Comparison of ENCODE assay signal across 8 cellular contexts in genomic region chr3:112990672-112991602, GRCh38. TPM values are rescaled to one million over a fixed set of nuclear protein-coding genes. Genes with fewer than 3 reads are reported as not detected.
DNase-seq lines count a peak whose midpoint lies in the region; ATAC-seq and TF ChIP-seq lines count a peak whose summit lies in the region.

TSS of gene GTPBP8 (plus strand) at chr3:112990984. CDS start at chr3:112991000, 16 bp downstream.

- peak; percentile 80 to 91 (median 87) for ATAC-seq in natural killer cell

- intact Hi-C loops in activated T-helper 2 cell treated with anti-CD3 and anti-CD28 coated beads, Interferon-gamma antibody, Interleukin-2, Interleukin-4, amounts not matched to agents 10 μg/mL and 5 μg/mL and 100 μg/mL, durations not matched to agents 14 hours and 24 hours and 36 hours (cut with micrococcal nuclease), result loop anchor here (1.0 to 5.0 kb wide), 4 partner anchors 14 to 254 kb away; partner anchors contain the start of gene CD200R1
- intact Hi-C loops in natural killer cell (cut with micrococcal nuclease), result loop anchor here (1.0 kb wide), 4 partner anchors 28 to 429 kb away; partner anchors contain the start of gene SLC35A5

- no peaks in the 10 kb centered on the region for H3K27me3 Mint-ChIP-seq in activated T-helper 2 cell treated with anti-CD3 and anti-CD28 coated beads, Interferon-gamma antibody, Interleukin-2, Interleukin-4, amounts not matched to agents 10 μg/mL and 5 μg/mL and 100 μg/mL, durations not matched to agents 14 hours and 24 hours and 36 hours (ENCODE audit: low read depth)
- no peaks in the 10 kb centered on the region for H3K27me3 Mint-ChIP-seq in natural killer cell (ENCODE audit: low read depth in 2 of 2)

- H3K36me3 Mint-ChIP-seq in activated T-helper 2 cell treated with anti-CD3 and anti-CD28 coated beads, Interferon-gamma antibody, Interleukin-2, Interleukin-4, amounts not matched to agents 10 μg/mL and 5 μg/mL and 100 μg/mL, durations not matched to agents 14 hours and 24 hours and 36 hours (ENCODE audit: low read depth), result peaks cover 23% of the 10 kb centered on the region
- no peaks in the 10 kb centered on the region for H3K36me3 Mint-ChIP-seq in natural killer cell

- H3K4me3 Mint-ChIP-seq in activated T-helper 2 cell treated with anti-CD3 and anti-CD28 coated beads, Interferon-gamma antibody, Interleukin-2, Interleukin-4, amounts not matched to agents 10 μg/mL and 5 μg/mL and 100 μg/mL, durations not matched to agents 14 hours and 24 hours and 36 hours (ENCODE audit: low read depth), result peak within 1 kb of the TSS; percentile 80
- H3K4me3 Mint-ChIP-seq in natural killer cell, result peak within 1 kb of the TSS; percentile 91

- H3K4me3 ChIP-seq in LNCaP clone FGC (ENCODE audit: low read depth, low read length), result peak within 1 kb of the TSS; percentile 92

- H3K4me1 Mint-ChIP-seq in activated T-helper 2 cell treated with anti-CD3 and anti-CD28 coated beads, Interferon-gamma antibody, Interleukin-2, Interleukin-4, amounts not matched to agents 10 μg/mL and 5 μg/mL and 100 μg/mL, durations not matched to agents 14 hours and 24 hours and 36 hours (ENCODE audit: low read depth), result peaks cover 49% of the 10 kb centered on the region
- H3K4me1 Mint-ChIP-seq in natural killer cell, result peaks cover 45 to 52% of the 10 kb centered on the region in 2 donors

- POLR2A ChIA-PET in RWPE1 (lab: Yijun Ruan, JAX; ENCODE audit: low non-redundant PET), result interaction anchor here (1.1 to 1.7 kb wide), 2 partner anchors 17 to 28 kb away, joined by 3 to 4 read pairs; no protein-coding TSS in a partner anchor

- H3K9me3 Mint-ChIP-seq in activated T-helper 2 cell treated with anti-CD3 and anti-CD28 coated beads, Interferon-gamma antibody, Interleukin-2, Interleukin-4, amounts not matched to agents 10 μg/mL and 5 μg/mL and 100 μg/mL, durations not matched to agents 14 hours and 24 hours and 36 hours, result no peaks in the 10 kb centered on the region
- H3K9me3 Mint-ChIP-seq in natural killer cell, result no peaks in the 10 kb centered on the region

- DNase-seq in Daoy (ENCODE audit: low read depth) (peak; percentile 95), GOT3 (lab: John Stamatoyannopoulos, UW) (peak; percentile 45), LNCaP clone FGC (ENCODE audit: low read depth) (peak; percentile 75), RWPE1 (ENCODE audit: low spot score) (peak; percentile 84), fibroblast of peridontal ligament (ENCODE audit: extremely low read depth) (peak; percentile 81), natural killer cell (peak; percentile 73)
- peak; percentile 79 for DNase-seq in activated T-helper 2 cell treated with anti-CD3 and anti-CD28 coated beads, Interferon-gamma antibody, Interleukin-2, Interleukin-4, amounts not matched to agents 10 μg/mL and 5 μg/mL and 100 μg/mL, durations not matched to agents 14 hours and 24 hours and 36 hours (ENCODE audit: low spot score)
- peak; percentile 90 for DNase-seq in stimulated activated naive CD4-positive, alpha-beta T cell treated with Interleukin-2 at 50 U/mL for 16 hours (lab: John Stamatoyannopoulos, UW)

- peak within 1 kb of the TSS; percentile 97 for H3K27ac ChIP-seq in RWPE1

- H3K27ac Mint-ChIP-seq in activated T-helper 2 cell treated with anti-CD3 and anti-CD28 coated beads, Interferon-gamma antibody, Interleukin-2, Interleukin-4, amounts not matched to agents 10 μg/mL and 5 μg/mL and 100 μg/mL, durations not matched to agents 14 hours and 24 hours and 36 hours, result peak within 1 kb of the TSS; percentile 84
- peak within 1 kb of the TSS; percentile 94 to 95 for H3K27ac Mint-ChIP-seq in natural killer cell

- TF ChIP-seq CTCF in LNCaP clone FGC (IDR thresholded peaks at IDR 0.05; ENCODE audit: control insufficient read depth, extremely low read depth, insufficient read depth) (no peak), RWPE1 (conservative IDR thresholded peaks at IDR 0.05; ENCODE audit: low read depth) (no peak), natural killer cell (IDR thresholded peaks at IDR 0.05) (no peak)

- CTCF ChIA-PET in RWPE1 (lab: Yijun Ruan, JAX), result interaction anchor here (0.7 to 2.0 kb wide), 3 partner anchors 11 to 1285 kb away, joined by 6 to 12 read pairs (median 6); no protein-coding TSS in a partner anchor

RNA-seq across cellular contexts. Expression of gene GTPBP8, which starts in this region (rescaled TPM):
- total RNA-seq in Daoy (2014; rRNA removed; shearing (Covaris generic)), result 49.3 and 94.4 TPM in 2 replicates
- total RNA-seq in activated T-helper 2 cell treated with anti-CD3 and anti-CD28 coated beads, Interferon-gamma antibody, Interleukin-2, Interleukin-4, amounts not matched to agents 10 μg/mL and 5 μg/mL and 100 μg/mL, durations not matched to agents 14 hours and 24 hours and 36 hours, result 17.6 and 22.7 TPM in 2 replicates
- 10 to 100 TPM; 16.6 to 28.6 (median 16.8) TPM for total RNA-seq in natural killer cell

Comparison
In these comparisons a context has a peak if more than half of its experiments do, and no peak if none do; other contexts are left out.
1. Peak in every context shown above with its lines: DNase-seq, ATAC-seq, H3K4me3 ChIP-seq and H3K27ac ChIP-seq.
2. DNase-seq: peak in every context shown above with its lines; median percentile 95 in Daoy; 90 in stimulated activated naive CD4-positive, alpha-beta T cell treated with Interleukin-2 at 50 U/mL for 16 hours; 84 in RWPE1; 81 in fibroblast of peridontal ligament; 79 in activated T-helper 2 cell treated with anti-CD3 and anti-CD28 coated beads, Interferon-gamma antibody, Interleukin-2, Interleukin-4, amounts not matched to agents 10 μg/mL and 5 μg/mL and 100 μg/mL, durations not matched to agents 14 hours and 24 hours and 36 hours; 75 in LNCaP clone FGC; 73 in natural killer cell; 45 in GOT3.